Comparison of ENCODE assay signal across 8 cellular contexts in genomic region chr19:47131826-47132521, GRCh38. TPM values are rescaled to one million over a fixed set of nuclear protein-coding genes. Genes with fewer than 3 reads are reported as not detected.
A peak's percentile ranks its signal among the peaks of the same experiment; 100 is the strongest.
DNase-seq lines count a peak whose midpoint lies in the region; ATAC-seq, FAIRE-seq and TF ChIP-seq lines count a peak whose summit lies in the region.
"Not testable (repeated sequence)": the region's sequence is repeated elsewhere in the genome, so short reads cannot be mapped to it uniquely, and the experiment has no call there.

No MANE protein-coding gene starts in this region.

- H3K27me3 Mint-ChIP-seq in WTC11 (ENCODE audit: low read depth) = not testable (repeated sequence)

- H2AFZ ChIP-seq in GM12878 (ENCODE audit: control insufficient read depth, low read depth, low read length); mesenchymal stem cell (ENCODE audit: low read depth, low read length): not testable (repeated sequence)

- not testable (repeated sequence) for ATAC-seq in WTC11
- ATAC-seq in GM12878 = peak; percentile 4

- WGBS in GM12878 (ENCODE audit: insufficient coverage, insufficient replicate concordance, low lambda C conversion rate, missing lambda C conversion rate) = 18% methylated on average over 22 of the region's 23 CpGs
- 35% methylated on average over 21 of the region's 23 CpGs for WGBS in mesenchymal stem cell

- H2BK120ac ChIP-seq in mesenchymal stem cell (ENCODE audit: low read depth, low read length) = not testable (repeated sequence)

- DNase-seq in GM12865 (ENCODE audit: low read depth) (peak; percentile 23), NB4 (ENCODE audit: low read depth) (peak; percentile 71), retina (peak; percentile 23)
- DNase-seq in WTC11 (ENCODE audit: low spot score); GM12878 (ENCODE audit: low read depth, low spot score); fibroblast of mammary gland (ENCODE audit: low read depth); mesenchymal stem cell; vagina (ENCODE audit: extremely low spot score in 2 of 2): not testable (repeated sequence)

- not testable (repeated sequence) for H4K8ac ChIP-seq in mesenchymal stem cell (ENCODE audit: low read length)

- in situ Hi-C loops in GM12878 (cut with MboI) = not testable (repeated sequence)

- SMC1A ChIA-PET in GM12878 (lab: Charles Lee; ENCODE audit: uncharacterized antibody, unreplicated experiment) = interaction anchor here (1.0 to 3.4 kb wide), 8 partner anchors 9 to 115 kb away, joined by 3 to 26 read pairs (median 8); partner anchors contain the start of gene ZC3H4

- intact Hi-C loops in GM12878 (cut with micrococcal nuclease; ENCODE audit: unreplicated experiment); vagina (cut with DNase I): not testable (repeated sequence)

- peaks cover 33% of the 10 kb centered on the region for H3K36me3 Mint-ChIP-seq in WTC11

- not testable (repeated sequence) for H3K18ac ChIP-seq in mesenchymal stem cell (ENCODE audit: low read depth in 1 of 2, low read length in 2 of 2)

- not testable (repeated sequence) for H3K36me3 ChIP-seq in GM12878 (ENCODE audit: control insufficient read depth in 2 of 2, insufficient read depth in 2 of 2, low read length in 1 of 2); mesenchymal stem cell (ENCODE audit: control insufficient read depth in 1 of 2, insufficient read depth in 2 of 2, low read depth in 1 of 2, low read length in 2 of 2); vagina

- not testable (repeated sequence) for H3K27ac Mint-ChIP-seq in WTC11

- not testable (repeated sequence) for H3K4ac ChIP-seq in mesenchymal stem cell (ENCODE audit: low read depth in 1 of 2, low read length in 2 of 2)

- not testable (repeated sequence) for H4K20me1 ChIP-seq in GM12878 (ENCODE audit: control insufficient read depth, insufficient read depth)

- peak overlapping the region; percentile 26; the same call in 1 of the 2 replicates for H3K27ac ChIP-seq in GM12878 (ENCODE audit: control insufficient read depth, insufficient read depth)
- H3K27ac ChIP-seq in mesenchymal stem cell (ENCODE audit: low read length, poor library complexity, severe bottlenecking) = not testable (repeated sequence)
- H3K27ac ChIP-seq in vagina = peak overlapping the region; percentile 96

- peaks cover 41% of the 10 kb centered on the region for H3K4me1 Mint-ChIP-seq in WTC11

- H3K14ac ChIP-seq in mesenchymal stem cell (ENCODE audit: low read length in 2 of 2) = not testable (repeated sequence)

- not testable (repeated sequence) for H3K9me3 Mint-ChIP-seq in WTC11

- not testable (repeated sequence) for TF ChIP-seq CTCF in GM12865 (IDR thresholded peaks at IDR 0.05; ENCODE audit: insufficient read depth, low read depth, low read length, missing control alignments); NB4 (IDR thresholded peaks at IDR 0.05; ENCODE audit: low read depth, low read length); WTC11 (IDR thresholded peaks at IDR 0.05); GM12878 (IDR thresholded peaks at IDR 0.05 in 2 of 3, conservative IDR thresholded peaks at IDR 0.05 in 1 of 3; ENCODE audit: control insufficient read depth in 2 of 3, extremely low read depth in 1 of 3, insufficient read depth in 1 of 3, low read depth in 3 of 3, low read length in 3 of 3); fibroblast of mammary gland (conservative IDR thresholded peaks at IDR 0.05; ENCODE audit: control insufficient read depth, insufficient read depth, low read depth, low read length); vagina (IDR thresholded peaks at IDR 0.05)

- not testable (repeated sequence) for H3K9me3 ChIP-seq in GM12878 (replicated peaks; ENCODE audit: control insufficient read depth, insufficient read depth, low read length); mesenchymal stem cell (ENCODE audit: control insufficient read depth, low read length); vagina

- TF ChIP-seq POLR2A in NB4 (IDR thresholded peaks at IDR 0.05; ENCODE audit: extremely low read depth, insufficient read length); GM12878 (IDR thresholded peaks at IDR 0.05; ENCODE audit: low read depth, low read length); vagina (IDR thresholded peaks at IDR 0.05): not testable (repeated sequence)

- H3K23ac ChIP-seq in mesenchymal stem cell (ENCODE audit: low read length in 2 of 2) = not testable (repeated sequence)

- not testable (repeated sequence) for TF ChIP-seq EP300 in GM12878 (IDR thresholded peaks at IDR 0.05; ENCODE audit: borderline replicate concordance in 1 of 2, control insufficient read depth in 1 of 2, low read depth in 2 of 2, low read length in 2 of 2)

- not testable (repeated sequence) for H2AK5ac ChIP-seq in mesenchymal stem cell (ENCODE audit: low read length, severe bottlenecking)

- RAD21 ChIA-PET in GM12878 (lab: Charles Lee; ENCODE audit: unreplicated experiment) = interaction anchor here (0.6 to 2.5 kb wide), 15 partner anchors 10 to 271 kb away, joined by 3 to 26 read pairs (median 5); partner anchors contain the start of genes ARHGAP35 and ZC3H4

- CTCF ChIA-PET in WTC11 (lab: Charles Lee) (interaction anchor here (0.7 to 3.4 kb wide), 12 partner anchors 8 to 125 kb away, joined by 3 to 19 read pairs (median 5); partner anchors contain the start of genes CCDC9 and ZC3H4), GM12878 (lab: Yijun Ruan, JAX) (interaction anchor here (0.6 to 4.6 kb wide), 21 partner anchors 9 to 277 kb away, joined by 3 to 32 read pairs (median 6); partner anchors contain the start of genes CCDC9 and ZC3H4)

- POLR2A ChIA-PET in WTC11 (lab: Charles Lee) (interaction anchor here (0.6 to 2.8 kb wide), 8 partner anchors 18 to 125 kb away, joined by 3 to 23 read pairs (median 4); partner anchors contain the start of genes CCDC9 and ZC3H4), GM12878 (lab: Charles Lee) (interaction anchor here (0.7 to 4.4 kb wide), 16 partner anchors 12 to 418 kb away, joined by 3 to 45 read pairs (median 6); partner anchors contain the start of genes CCDC9 and ZC3H4)

- peaks cover 61% of the 10 kb centered on the region for H3K79me2 ChIP-seq in GM12878 (ENCODE audit: control insufficient read depth, insufficient read depth, low read length)

- BruUV-seq in GM12878 (replicated peaks; lab: Mats Ljungman, UMichigan) = not testable (repeated sequence)

- H3K79me1 ChIP-seq in mesenchymal stem cell (replicated peaks; ENCODE audit: low read length, poor library complexity, severe bottlenecking) = not testable (repeated sequence)

- peak overlapping the region; percentile 91 for H3K9ac ChIP-seq in GM12878 (ENCODE audit: control insufficient read depth, insufficient read depth, low read length)
- peak overlapping the region; percentile 96 for H3K9ac ChIP-seq in mesenchymal stem cell (ENCODE audit: low read length)

- not testable (repeated sequence) for FAIRE-seq in GM12878 (lab: Jason Lieb, UNC)

- not testable (repeated sequence) for H2BK15ac ChIP-seq in mesenchymal stem cell (ENCODE audit: low read depth, poor library complexity, severe bottlenecking)

- H3K4me2 ChIP-seq in GM12878 (ENCODE audit: control insufficient read depth, insufficient read depth) = peak overlapping the region; percentile 45
- H3K4me2 ChIP-seq in mesenchymal stem cell (ENCODE audit: low read length, poor library complexity, severe bottlenecking) = peak overlapping the region; percentile 95

- H3K27me3 ChIP-seq in GM12878 (replicated peaks in 1 of 2; ENCODE audit: control insufficient read depth in 2 of 2, insufficient read depth in 2 of 2, low read length in 1 of 2); mesenchymal stem cell (ENCODE audit: control insufficient read depth in 1 of 2, insufficient read depth in 1 of 2, low read length in 2 of 2); vagina: not testable (repeated sequence)

- not testable (repeated sequence) for H3K4me1 ChIP-seq in GM12878 (ENCODE audit: control insufficient read depth, insufficient read depth, low read length); mesenchymal stem cell (ENCODE audit: control insufficient read depth, insufficient read depth, low read depth, low read length)
- H3K4me1 ChIP-seq in vagina = peaks cover 44% of the 10 kb centered on the region

- not testable (repeated sequence) for H2BK12ac ChIP-seq in mesenchymal stem cell (ENCODE audit: low read length in 2 of 2)

- TF ChIP-seq RAD21 in GM12878 (IDR thresholded peaks at IDR 0.05; ENCODE audit: insufficient read depth, low read depth, low read length) = not testable (repeated sequence)

- H2BK5ac ChIP-seq in mesenchymal stem cell (ENCODE audit: low read depth, low read length, poor library complexity, severe bottlenecking) = not testable (repeated sequence)

- H3K4me3 ChIP-seq in GM12865 (ENCODE audit: low read depth, low read length) = peak overlapping the region; percentile 94
- peak overlapping the region; percentile 92 for H3K4me3 ChIP-seq in NB4 (ENCODE audit: low read depth, low read length)
- H3K4me3 ChIP-seq in GM12878 = peak overlapping the region; percentile 94
- H3K4me3 ChIP-seq in fibroblast of mammary gland (ENCODE audit: control insufficient read depth, low read depth, low read length) = peak overlapping the region; percentile 96
- peak overlapping the region; percentile 78 to 92 for H3K4me3 ChIP-seq in mesenchymal stem cell (ENCODE audit: insufficient read depth in 1 of 2, low read depth in 1 of 2, low read length in 2 of 2)
- H3K4me3 ChIP-seq in vagina = peak overlapping the region; percentile 82 to 98

- H3K4me3 Mint-ChIP-seq in WTC11 = peak overlapping the region; percentile 96

- H4K91ac ChIP-seq in mesenchymal stem cell (ENCODE audit: low read length) = not testable (repeated sequence)

RNA-seq across cellular contexts. Expression of gene SAE1, which starts 1.3 kb away (rescaled TPM):
- total RNA-seq in WTC11 (2021) (215 to 224 TPM (median 221 TPM) in 3 replicates), GM12878 (2014; rRNA removed) (136 and 148 TPM in 2 replicates), GM12878 (2014; rRNA removed; fragmentation: Illumina TruSeq; extraction: Trizol) (141 and 150 TPM in 2 replicates), GM12878 (2021) (143 and 146 TPM in 2 replicates), vagina (32.7 TPM)
- 53.9 and 56.9 TPM in 2 replicates for total RNA-seq in GM12878 (2013; cell fraction: nucleolus; rRNA removed)
- polyA plus RNA-seq in GM12878 (2011; ENCODE audit: low read depth) = 73.1 TPM
- polyA plus RNA-seq in GM12878 (2011; rRNA removed) (136 and 184 TPM in 2 replicates), GM12878 (2014; fragmentation: Illumina TruSeq; extraction: Trizol) (191 and 244 TPM in 2 replicates), GM12878 (2014; fragmentation: Nextera tagmentation; extraction: Ambion mirVana) (10 to 100 TPM; 62.0 to 90.0 TPM), GM12878 (2014; rRNA removed) (167 and 180 TPM in 2 replicates), GM12878 (2016; fragmentation: Nextera tagmentation; extraction: Ambion mirVana) (100 to 1,000 TPM; 230 to 246 TPM)
- polyA plus RNA-seq in GM12878 (2011; cell fraction: cytosol; rRNA removed) = 131 and 137 TPM in 2 replicates
- 56.9 and 73.1 TPM in 2 replicates for polyA plus RNA-seq in GM12878 (2011; cell fraction: nucleus; rRNA removed)
- 81.5 and 82.4 TPM in 2 replicates for polyA plus RNA-seq in GM12878 (2012)
- 63.4 and 92.7 TPM in 2 replicates for polyA minus RNA-seq in GM12878 (2011; rRNA and poly(A)+ RNA removed)
- 24.5 and 33.5 TPM in 2 replicates for polyA minus RNA-seq in GM12878 (2011; cell fraction: cytosol; rRNA and poly(A)+ RNA removed)
- polyA minus RNA-seq in GM12878 (2011; cell fraction: nucleus; rRNA and poly(A)+ RNA removed) = 8.8 and 14.9 TPM in 2 replicates
- polyA plus RNA-seq in mesenchymal stem cell (2013, experiment 1 of 2) = 133 TPM
- polyA plus RNA-seq in mesenchymal stem cell (2013, experiment 2 of 2) = 135 TPM

RNA-seq across cellular contexts. Expression of gene ZC3H4, which starts 18.4 kb away (rescaled TPM):
- total RNA-seq in WTC11 (2021) (67.2 to 75.5 TPM (median 73.2 TPM) in 3 replicates), GM12878 (2014; rRNA removed) (16.3 and 19.0 TPM in 2 replicates), GM12878 (2014; rRNA removed; fragmentation: Illumina TruSeq; extraction: Trizol) (16.8 and 17.2 TPM in 2 replicates), GM12878 (2021) (78.1 and 86.3 TPM in 2 replicates), vagina (21.9 TPM)
- 24.4 and 25.1 TPM in 2 replicates for total RNA-seq in GM12878 (2013; cell fraction: nucleolus; rRNA removed)
- 12.3 TPM for polyA plus RNA-seq in GM12878 (2011; ENCODE audit: low read depth)
- polyA plus RNA-seq in GM12878 (2011; rRNA removed) (5.1 TPM in 2 replicates), GM12878 (2014; fragmentation: Illumina TruSeq; extraction: Trizol) (29.8 and 38.8 TPM in 2 replicates), GM12878 (2014; fragmentation: Nextera tagmentation; extraction: Ambion mirVana) (1 to 10 TPM; 5.8 to 9.3 TPM), GM12878 (2014; rRNA removed) (18.4 and 23.0 TPM in 2 replicates), GM12878 (2016; fragmentation: Nextera tagmentation; extraction: Ambion mirVana) (10 to 100 TPM; 12.9 to 13.8 TPM)
- 3.9 and 4.1 TPM in 2 replicates for polyA plus RNA-seq in GM12878 (2011; cell fraction: cytosol; rRNA removed)
- polyA plus RNA-seq in GM12878 (2011; cell fraction: nucleus; rRNA removed) = 14.1 and 21.0 TPM in 2 replicates
- polyA plus RNA-seq in GM12878 (2012) = 18.5 and 26.0 TPM in 2 replicates
- 9.9 and 12.6 TPM in 2 replicates for polyA minus RNA-seq in GM12878 (2011; rRNA and poly(A)+ RNA removed)
- 10.0 and 13.8 TPM in 2 replicates for polyA minus RNA-seq in GM12878 (2011; cell fraction: cytosol; rRNA and poly(A)+ RNA removed)
- polyA minus RNA-seq in GM12878 (2011; cell fraction: nucleus; rRNA and poly(A)+ RNA removed) = 5.4 and 9.7 TPM in 2 replicates
- polyA plus RNA-seq in mesenchymal stem cell (2013, experiment 1 of 2) = 12.6 TPM
- 12.7 TPM for polyA plus RNA-seq in mesenchymal stem cell (2013, experiment 2 of 2)
